Comparison of ENCODE assay signal across 30 cellular contexts in the genomic region with DNA sequence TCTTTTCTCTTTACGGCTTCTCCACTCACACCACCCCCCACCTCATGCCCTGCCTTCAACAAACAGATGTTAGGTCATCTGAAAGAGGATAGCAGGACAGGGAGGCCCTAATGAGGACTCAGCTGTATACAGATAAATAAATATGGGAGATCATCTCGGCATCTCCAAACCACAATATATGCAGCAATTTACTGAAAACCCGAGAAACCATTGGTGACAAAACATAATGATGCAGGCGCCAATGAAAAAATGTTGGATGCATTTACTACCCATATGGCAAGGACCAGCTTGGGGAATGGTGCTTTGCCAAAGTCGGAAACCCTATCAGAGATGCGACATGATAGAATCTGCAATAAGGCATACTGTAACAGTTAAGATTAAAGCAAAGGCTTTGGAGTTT.
A peak's percentile ranks its signal among the peaks of the same experiment; 100 is the strongest.
DNase-seq lines count a peak whose midpoint lies in the region; ATAC-seq, FAIRE-seq and TF ChIP-seq lines count a peak whose summit lies in the region.
"Had no signal": no experiment of that assay in that cellular context is flagged by ENCODE, and none has a peak within 500 bp of the region (broad histone marks: within the 10 kb centered on the region; RNA-seq: fewer than 3 reads in every experiment).

No MANE protein-coding gene starts in this region.

- CTCF ChIA-PET in H1 (lab: Charles Lee; ENCODE audit: partially characterized antibody): interaction anchor here (0.9 to 3.5 kb wide), 8 partner anchors 9 to 319 kb away, joined by 3 to 21 read pairs (median 4); no protein-coding TSS in a partner anchor

- H3K4me1 ChIP-seq in H1 (replicated peaks in 1 of 4; ENCODE audit: control insufficient read depth in 3 of 4, insufficient read depth in 4 of 4, low read length in 3 of 4): peaks cover 0 to 6% (median 2%) of the 10 kb centered on the region in 4 experiments; a peak in 2 of 7 replicates
- H3K4me1 ChIP-seq in mucosa of descending colon (ENCODE audit: low read depth): no peaks in the 10 kb centered on the region
- no peaks in the 10 kb centered on the region for H3K4me1 ChIP-seq in colonic mucosa
- H3K4me1 ChIP-seq: ascending aorta, BLaER1, foreskin keratinocyte, lower lobe of right lung had no signal

- TF ChIP-seq CTCF in H1 (IDR thresholded peaks at IDR 0.05; ENCODE audit: control extremely low read depth in 1 of 3, insufficient read depth in 1 of 3, low read depth in 1 of 3, low read length in 3 of 3) (no peak), mucosa of descending colon (IDR thresholded peaks at IDR 0.05) (no peak), colonic mucosa (IDR thresholded peaks at IDR 0.05) (no peak)

- no peak overlapping the region for H3K14ac ChIP-seq in H1 (ENCODE audit: insufficient read length)

- no peak overlapping the region for H3K27ac ChIP-seq in H1 (ENCODE audit: low read depth, low read length)
- no peak overlapping the region for H3K27ac ChIP-seq in colonic mucosa
- H3K27ac ChIP-seq: ascending aorta, BLaER1, cardiac muscle cell, foreskin keratinocyte, lower lobe of right lung, suprapubic skin had no signal

- H3K79me1 ChIP-seq in H1 (ENCODE audit: low read depth, low read length): no peaks in the 10 kb centered on the region

- no peak overlapping the region for H2AFZ ChIP-seq in H1 (ENCODE audit: low read length)

- H3K23ac ChIP-seq in H1 (ENCODE audit: insufficient read length): no peak overlapping the region

- POLR2A ChIA-PET in H1 (lab: Charles Lee; ENCODE audit: partially characterized antibody): no interaction called here

- no peaks in the 10 kb centered on the region for H3K27me3 ChIP-seq in H1 (replicated peaks in 1 of 4; ENCODE audit: control insufficient read depth in 3 of 4, extremely low read depth in 1 of 4, insufficient read depth in 3 of 4, low read length in 3 of 4)
- H3K27me3 ChIP-seq in colonic mucosa: no peaks in the 10 kb centered on the region
- H3K27me3 ChIP-seq: ascending aorta, BLaER1, cardiac muscle cell, foreskin keratinocyte, suprapubic skin had no signal

- no peak overlapping the region for H4K91ac ChIP-seq in H1 (replicated peaks; ENCODE audit: insufficient read length, low read length)

- no peak for TF ChIP-seq EP300 in H1 (IDR thresholded peaks at IDR 0.05; ENCODE audit: borderline replicate concordance in 1 of 2, low read depth in 2 of 2, low read length in 2 of 2)

- no peaks in the 10 kb centered on the region for H3K9me3 ChIP-seq in H1 (ENCODE audit: insufficient read depth in 2 of 2, low read depth in 1 of 2, low read length in 1 of 2)
- no peaks in the 10 kb centered on the region for H3K9me3 ChIP-seq in mucosa of descending colon
- no peaks in the 10 kb centered on the region for H3K9me3 ChIP-seq in colonic mucosa
- H3K9me3 ChIP-seq: ascending aorta, BLaER1, lower lobe of right lung, suprapubic skin had no signal

- H4K20me1 ChIP-seq in H1 (replicated peaks in 1 of 2; ENCODE audit: control insufficient read depth in 1 of 2, insufficient read depth in 2 of 2, low read length in 2 of 2): no peaks in the 10 kb centered on the region
- H4K20me1 ChIP-seq: BLaER1 had no signal

- no peak overlapping the region for H4K5ac ChIP-seq in H1 (ENCODE audit: insufficient read length, low read depth, low read length)

- H3K4ac ChIP-seq in H1 (replicated peaks; ENCODE audit: insufficient read length, low read depth, low read length): no peak overlapping the region

- no peaks in the 10 kb centered on the region for H3K79me2 ChIP-seq in H1 (ENCODE audit: control insufficient read depth in 1 of 2, insufficient read depth in 2 of 2, low read length in 2 of 2)

- H3K18ac ChIP-seq in H1 (ENCODE audit: extremely low read depth, low read length): no peak overlapping the region

- FAIRE-seq in H1 (lab: Jason Lieb, UNC): no peak
- FAIRE-seq: small intestine had no signal

- H3K36me3 ChIP-seq in H1 (ENCODE audit: control insufficient read depth in 2 of 4, insufficient read depth in 4 of 4, low read length in 3 of 4) (no peaks in the 10 kb centered on the region), mucosa of descending colon (ENCODE audit: low read depth) (no peaks in the 10 kb centered on the region), colonic mucosa (no peaks in the 10 kb centered on the region)
- H3K36me3 ChIP-seq: ascending aorta, BLaER1, cardiac muscle cell, lower lobe of right lung, suprapubic skin had no signal

- TF ChIP-seq RAD21 in H1 (IDR thresholded peaks at IDR 0.05 in 1 of 2, conservative IDR thresholded peaks at IDR 0.05 in 1 of 2; ENCODE audit: low read depth in 2 of 2, low read length in 2 of 2): no peak

- no peak for TF ChIP-seq POLR2A in H1 (IDR thresholded peaks at IDR 0.05; ENCODE audit: control extremely low read depth in 1 of 2, low read depth in 2 of 2, low read length in 2 of 2)

- H4K8ac ChIP-seq in H1 (ENCODE audit: extremely low read depth, insufficient read depth, low read length): peak overlapping the region; percentile 41; the same call in 1 of the 2 replicates

- H3K9ac ChIP-seq in H1 (replicated peaks in 1 of 4; ENCODE audit: extremely low read depth in 1 of 4, low read depth in 3 of 4, low read length in 3 of 4) (no peak overlapping the region), colonic mucosa (ENCODE audit: low read depth in 2 of 2, low read length in 2 of 2) (no peak overlapping the region)
- H3K9ac ChIP-seq: BLaER1 had no signal

- H2BK5ac ChIP-seq in H1 (ENCODE audit: low read depth, low read length): no peak overlapping the region

- no peak overlapping the region for H2BK120ac ChIP-seq in H1 (replicated peaks; ENCODE audit: low read depth, low read length)

- 85% methylated on average over 6 of the region's 6 CpGs; no CpG with 5 or more reads in 1 of the 2 experiments for WGBS in H1 (ENCODE audit: extremely low coverage in 1 of 2, insufficient coverage in 1 of 2, insufficient read length in 1 of 2, insufficient replicate concordance in 2 of 2, low coverage in 1 of 2, low lambda C conversion rate in 2 of 2, missing lambda C conversion rate in 1 of 2), 2 experiments

- DNase-seq in H4 (ENCODE audit: low spot score): peak; percentile 40
- DNase-seq in NCI-H446 (lab: John Stamatoyannopoulos, UW): peak; percentile 77 to 90
- no peak for DNase-seq in H1 (ENCODE audit: low read depth in 1 of 2, low spot score in 2 of 2)
- no peak for DNase-seq in mucosa of descending colon
- DNase-seq in HT-29 (ENCODE audit: low spot score): no peak
- no peak for DNase-seq in posterior cingulate gyrus
- DNase-seq in colonic mucosa: no peak
- no peak for DNase-seq in SHP77 (lab: John Stamatoyannopoulos, UW)
- DNase-seq: activated CD4-positive, alpha-beta T cell treated with anti-CD3 and anti-CD28 coated beads, Interleukin-2, amount 50 U/mL, for 48 hours; activated gamma-delta T cell treated with Interleukin-2 at 50 U/mL for 16 hours; activated naive CD8-positive, alpha-beta T cell treated with anti-CD3 and anti-CD28 coated beads, Interleukin-2, amount 10 ng/mL, durations not matched to agents 7 days and 5 days; activated T-cell treated with anti-CD3 and anti-CD28 coated beads, Interleukin-2, amount 50 U/mL, for 48 hours; cortex of kidney; DMS79; effector memory CD8-positive, alpha-beta T cell; foreskin keratinocyte; GF-D8; KG1; lower lobe of right lung; natural killer cell; NCI-H2107; small intestine; stimulated activated naive CD4-positive, alpha-beta T cell; T-helper 2 cell had no signal

- intact Hi-C loops in mucosa of descending colon (cut with DNase I, micrococcal nuclease): no loop called here
- intact Hi-C loops in posterior cingulate gyrus (cut with DNase I): no loop called here
- intact Hi-C loops in colonic mucosa (cut with DNase I): no loop called here

- H3K4me3 ChIP-seq in H1 (ENCODE audit: extremely low read depth in 1 of 4, insufficient read depth in 2 of 4, low read depth in 3 of 4, low read length in 4 of 4) (no peak overlapping the region), mucosa of descending colon (no peak overlapping the region), colonic mucosa (no peak overlapping the region)
- H3K4me3 ChIP-seq: ascending aorta, BLaER1, cardiac muscle cell, lower lobe of right lung, suprapubic skin had no signal

- H3K23me2 ChIP-seq in H1 (ENCODE audit: low read depth, low read length): no peaks in the 10 kb centered on the region

- H2BK12ac ChIP-seq in H1 (ENCODE audit: low read depth, low read length): no peak overlapping the region

- no peak overlapping the region for H2BK20ac ChIP-seq in H1 (ENCODE audit: low read length)

- H2BK15ac ChIP-seq in H1 (ENCODE audit: low read length): no peak overlapping the region

- no peak overlapping the region for H2AK5ac ChIP-seq in H1 (ENCODE audit: low read depth, low read length)

- H3K4me2 ChIP-seq in H1 (ENCODE audit: insufficient read depth in 1 of 2, low read depth in 2 of 2, low read length in 2 of 2): no peak overlapping the region
- H3K4me2 ChIP-seq: BLaER1 had no signal

- no peak overlapping the region for H3K56ac ChIP-seq in H1 (replicated peaks; ENCODE audit: insufficient read length, low read depth, low read length)

- peak; percentile 10 for ATAC-seq in mucosa of descending colon
- ATAC-seq: activated CD4-positive, CD25-positive, alpha-beta regulatory T cell treated with anti-CD3 and anti-CD28 coated beads, Interleukin-2, amount 50 U/mL, for 24 hours; effector memory CD8-positive, alpha-beta T cell; lower lobe of right lung; natural killer cell; Right ventricle myocardium inferior had no signal

TF ChIP-seq in H1, 55 proteins besides CTCF, POLR2A, EP300 and RAD21:
- no peak for TF ChIP-seq POU5F1 (IDR thresholded peaks at IDR 0.05; ENCODE audit: low read depth, low read length)
- TF ChIP-seq NRF1 (IDR thresholded peaks at IDR 0.05; ENCODE audit: low read depth, low read length): no peak
- no peak for TF ChIP-seq CHD1 (IDR thresholded peaks at IDR 0.05; ENCODE audit: low read depth, low read length)
- TF ChIP-seq, protein P1, sequence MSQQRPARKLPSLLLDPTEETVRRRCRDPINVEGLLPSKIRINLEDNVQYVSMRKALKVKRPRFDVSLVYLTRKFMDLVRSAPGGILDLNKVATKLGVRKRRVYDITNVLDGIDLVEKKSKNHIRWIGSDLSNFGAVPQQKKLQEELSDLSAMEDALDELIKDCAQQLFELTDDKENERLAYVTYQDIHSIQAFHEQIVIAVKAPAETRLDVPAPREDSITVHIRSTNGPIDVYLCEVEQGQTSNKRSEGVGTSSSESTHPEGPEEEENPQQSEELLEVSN (IDR thresholded peaks at IDR 0.05): no peak
- no peak for TF ChIP-seq EGR1 (IDR thresholded peaks at IDR 0.05; ENCODE audit: borderline replicate concordance, low read depth, low read length)
- TF ChIP-seq RFX5 (IDR thresholded peaks at IDR 0.05; ENCODE audit: borderline replicate concordance, low read depth, low read length): no peak
- TF ChIP-seq CTBP2 (IDR thresholded peaks at IDR 0.05; ENCODE audit: borderline replicate concordance, insufficient read depth, insufficient read length, low read length): no peak
- no peak for TF ChIP-seq TEAD4 (IDR thresholded peaks at IDR 0.05; ENCODE audit: low read depth, low read length)
- no peak for TF ChIP-seq ASH2L (IDR thresholded peaks at IDR 0.05; ENCODE audit: low read length)
- TF ChIP-seq SUZ12 (IDR thresholded peaks at IDR 0.05; ENCODE audit: low read length): no peak
TF ChIP-seq in H1: peak in this region for 0.

Comparison
In these comparisons a context has a peak if more than half of its experiments do, and no peak if none do; other contexts are left out.
1. DNase-seq: peak in H4 (single experiment) and NCI-H446 (2 of 2); none in H1 (0 of 2), mucosa of descending colon (0 of 3), HT-29 (single experiment), posterior cingulate gyrus (0 of 10), colonic mucosa (single experiment) and SHP77 (0 of 2).